Comparison of ENCODE assay signal across 25 cellular contexts in the genomic region with DNA sequence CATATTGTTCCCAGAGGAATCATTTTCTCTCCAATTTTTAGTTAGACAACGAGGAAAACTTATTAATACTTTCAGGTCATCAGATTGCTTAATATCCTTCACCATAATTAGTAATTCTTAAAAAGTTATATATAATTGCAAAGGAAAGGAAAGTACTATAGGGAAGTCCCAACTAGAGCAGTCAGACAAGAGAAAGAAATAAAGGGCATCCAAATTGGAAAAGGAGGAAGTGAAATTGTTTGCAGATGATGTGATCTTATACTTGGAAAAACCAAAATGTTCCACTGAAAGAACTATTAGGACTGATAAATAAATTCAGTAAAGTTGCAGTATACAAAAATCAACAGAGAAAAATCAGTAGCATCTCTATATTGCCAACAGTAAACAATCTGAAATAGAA.
DNase-seq lines count a peak whose midpoint lies in the region; ATAC-seq, FAIRE-seq and TF ChIP-seq lines count a peak whose summit lies in the region.
"Had no signal": no experiment of that assay in that cellular context is flagged by ENCODE, and none has a peak within 500 bp of the region (broad histone marks: within the 10 kb centered on the region; RNA-seq: fewer than 3 reads in every experiment).

No MANE protein-coding gene starts in this region.

- no peaks in the 10 kb centered on the region for H4K20me1 ChIP-seq in GM12878 (ENCODE audit: control insufficient read depth, insufficient read depth)
- H4K20me1 ChIP-seq: BLaER1 had no signal

- whole genome bisulfite sequencing in GM12878 (ENCODE audit: insufficient coverage, insufficient replicate concordance, low lambda C conversion rate, missing lambda C conversion rate) = 33% methylated on average over 1 of the region's 1 CpG
- WGBS in mesenchymal stem cell = no CpG with 5 or more reads among the region's 1 CpG

- H2BK120ac ChIP-seq in mesenchymal stem cell (ENCODE audit: low read depth, low read length) = no peak overlapping the region

- no peaks in the 10 kb centered on the region for H3K79me1 ChIP-seq in mesenchymal stem cell (replicated peaks; ENCODE audit: low read length, poor library complexity, severe bottlenecking)

- in situ Hi-C loops in GM12878 (cut with MboI) = no loop called here

- RAD21 ChIA-PET in GM12878 (lab: Charles Lee; ENCODE audit: unreplicated experiment) = no interaction called here

- H3K27ac ChIP-seq in GM12878 (ENCODE audit: control insufficient read depth, insufficient read depth) = no peak overlapping the region
- no peak overlapping the region for H3K27ac ChIP-seq in WERI-Rb-1
- no peak overlapping the region for H3K27ac ChIP-seq in mesenchymal stem cell (ENCODE audit: low read length, poor library complexity, severe bottlenecking)
- H3K27ac ChIP-seq: BLaER1, Peyer's patch, SK-N-MC had no signal

- no TSS peak for BruUV-seq in GM12878 (replicated peaks; lab: Mats Ljungman, UMichigan)

- no peaks in the 10 kb centered on the region for H3K4me1 ChIP-seq in GM12878 (ENCODE audit: control insufficient read depth, insufficient read depth, low read length)
- no peaks in the 10 kb centered on the region for H3K4me1 ChIP-seq in mesenchymal stem cell (ENCODE audit: control insufficient read depth, insufficient read depth, low read depth, low read length)
- H3K4me1 ChIP-seq: BLaER1, Peyer's patch had no signal

- no peak for ATAC-seq in GM12878
- ATAC-seq: GM23338 had no signal

- H2BK15ac ChIP-seq in mesenchymal stem cell (ENCODE audit: low read depth, poor library complexity, severe bottlenecking) = no peak overlapping the region

- H3K18ac ChIP-seq in mesenchymal stem cell (ENCODE audit: low read depth in 1 of 2, low read length in 2 of 2) = no peak overlapping the region

- no peak overlapping the region for H3K14ac ChIP-seq in mesenchymal stem cell (ENCODE audit: low read length in 2 of 2)

- DNase-seq in SKM-1 treated with dmso at 0.1 percent for 144 hours (lab: John Stamatoyannopoulos, UW; ENCODE audit: unreplicated experiment) (peak; percentile 8), SKM-1 (lab: John Stamatoyannopoulos, UW; ENCODE audit: unreplicated experiment) (no peak), OCI-M1 (lab: John Stamatoyannopoulos, UW) (peak; percentile 51), GM12878 (ENCODE audit: low read depth, low spot score) (no peak), cerebellar nuclear complex (lab: John Stamatoyannopoulos, UW) (no peak), WERI-Rb-1 (no peak), NCI-H1436 (lab: John Stamatoyannopoulos, UW) (no peak), mesenchymal stem cell (no peak)
- DNase-seq: CD4-positive, alpha-beta memory T cell; COR-L47; DMS53; H9; HFFc6; IMR-90; NCI-H1105 treated with DMSO at 0.1 percent for 48 hours; NCI-H2029; NCI-H446; NCI-H524 treated with DMSO at 0.1 percent for 48 hours; NCI-H774; Peyer's patch; SHP77 treated with DMSO at 0.1 percent for 48 hours had no signal

- no peak overlapping the region for H2BK5ac ChIP-seq in mesenchymal stem cell (ENCODE audit: low read depth, low read length, poor library complexity, severe bottlenecking)

- no peak overlapping the region for H4K91ac ChIP-seq in mesenchymal stem cell (ENCODE audit: low read length)

- TF ChIP-seq EP300 in GM12878 (IDR thresholded peaks at IDR 0.05; ENCODE audit: borderline replicate concordance in 1 of 2, control insufficient read depth in 1 of 2, low read depth in 2 of 2, low read length in 2 of 2) = no peak

- H3K36me3 ChIP-seq in GM12878 (ENCODE audit: control insufficient read depth in 2 of 2, insufficient read depth in 2 of 2, low read length in 1 of 2) (no peaks in the 10 kb centered on the region), WERI-Rb-1 (no peaks in the 10 kb centered on the region), mesenchymal stem cell (ENCODE audit: control insufficient read depth in 1 of 2, insufficient read depth in 2 of 2, low read depth in 1 of 2, low read length in 2 of 2) (no peaks in the 10 kb centered on the region)
- H3K36me3 ChIP-seq: BLaER1, Peyer's patch had no signal

- H2AK5ac ChIP-seq in mesenchymal stem cell (ENCODE audit: low read length, severe bottlenecking) = no peak overlapping the region

- POLR2A ChIA-PET in GM12878 (lab: Charles Lee) = no interaction called here

- no peak for TF ChIP-seq CTCF in GM12878 (IDR thresholded peaks at IDR 0.05 in 2 of 3, conservative IDR thresholded peaks at IDR 0.05 in 1 of 3; ENCODE audit: control insufficient read depth in 2 of 3, extremely low read depth in 1 of 3, insufficient read depth in 1 of 3, low read depth in 3 of 3, low read length in 3 of 3)
- TF ChIP-seq CTCF in WERI-Rb-1 (IDR thresholded peaks at IDR 0.05; ENCODE audit: low read depth, low read length) = no peak

- H3K9ac ChIP-seq in GM12878 (ENCODE audit: control insufficient read depth, insufficient read depth, low read length) (no peak overlapping the region), mesenchymal stem cell (ENCODE audit: low read length) (no peak overlapping the region)
- H3K9ac ChIP-seq: BLaER1 had no signal

- no peak overlapping the region for H3K23ac ChIP-seq in mesenchymal stem cell (ENCODE audit: low read length in 2 of 2)

- CTCF ChIA-PET in GM12878 (lab: Yijun Ruan, JAX) = no interaction called here

- H2BK12ac ChIP-seq in mesenchymal stem cell (ENCODE audit: low read length in 2 of 2) = no peak overlapping the region

- FAIRE-seq in GM12878 (lab: Jason Lieb, UNC) = no peak
- FAIRE-seq: A204.1 had no signal

- TF ChIP-seq RAD21 in GM12878 (IDR thresholded peaks at IDR 0.05; ENCODE audit: insufficient read depth, low read depth, low read length) = no peak

- TF ChIP-seq POLR2A in GM12878 (IDR thresholded peaks at IDR 0.05; ENCODE audit: low read depth, low read length) = no peak

- SMC1A ChIA-PET in GM12878 (lab: Charles Lee; ENCODE audit: uncharacterized antibody, unreplicated experiment) = interaction anchor here (1.2 kb wide), 1 partner anchor 12 kb away, joined by 3 read pairs; no protein-coding TSS in a partner anchor

- H3K79me2 ChIP-seq in GM12878 (ENCODE audit: control insufficient read depth, insufficient read depth, low read length) = no peaks in the 10 kb centered on the region

- no peaks in the 10 kb centered on the region for H3K27me3 ChIP-seq in GM12878 (replicated peaks in 1 of 2; ENCODE audit: control insufficient read depth in 2 of 2, insufficient read depth in 2 of 2, low read length in 1 of 2)
- no peaks in the 10 kb centered on the region for H3K27me3 ChIP-seq in WERI-Rb-1 (ENCODE audit: insufficient read depth, low read depth, severe bottlenecking)
- no peaks in the 10 kb centered on the region for H3K27me3 ChIP-seq in mesenchymal stem cell (ENCODE audit: control insufficient read depth in 1 of 2, insufficient read depth in 1 of 2, low read length in 2 of 2)
- H3K27me3 ChIP-seq: BLaER1, Peyer's patch had no signal

- no peak overlapping the region for H3K4ac ChIP-seq in mesenchymal stem cell (ENCODE audit: low read depth in 1 of 2, low read length in 2 of 2)

- H2AFZ ChIP-seq in GM12878 (ENCODE audit: control insufficient read depth, low read depth, low read length) = no peak overlapping the region
- no peak overlapping the region for H2AFZ ChIP-seq in mesenchymal stem cell (ENCODE audit: low read depth, low read length)
- H2AFZ ChIP-seq: GM23338 had no signal

- H4K8ac ChIP-seq in mesenchymal stem cell (ENCODE audit: low read length) = no peak overlapping the region

- H3K4me2 ChIP-seq in GM12878 (ENCODE audit: control insufficient read depth, insufficient read depth) (no peak overlapping the region), mesenchymal stem cell (ENCODE audit: low read length, poor library complexity, severe bottlenecking) (no peak overlapping the region)
- H3K4me2 ChIP-seq: BLaER1, GM23338 had no signal

- H3K4me3 ChIP-seq in GM12878 = no peak overlapping the region
- no peak overlapping the region for H3K4me3 ChIP-seq in WERI-Rb-1 (ENCODE audit: low read depth, low read length)
- H3K4me3 ChIP-seq in mesenchymal stem cell (ENCODE audit: insufficient read depth in 1 of 2, low read depth in 1 of 2, low read length in 2 of 2) = no peak overlapping the region
- H3K4me3 ChIP-seq: BLaER1, GM23338, Peyer's patch, SK-N-MC had no signal

- intact Hi-C loops in GM12878 (cut with micrococcal nuclease; ENCODE audit: unreplicated experiment) = no loop called here

- H3K9me3 ChIP-seq in GM12878 (replicated peaks; ENCODE audit: control insufficient read depth, insufficient read depth, low read length) (no peaks in the 10 kb centered on the region; the same call in 1 of the 3 replicates), WERI-Rb-1 (ENCODE audit: severe bottlenecking) (no peaks in the 10 kb centered on the region), mesenchymal stem cell (ENCODE audit: control insufficient read depth, low read length) (peaks cover 3% of the 10 kb centered on the region)
- H3K9me3 ChIP-seq: BLaER1, Peyer's patch had no signal

TF ChIP-seq in GM12878, 131 proteins besides CTCF, POLR2A, EP300 and RAD21:
- peak; percentile 51; the same call in 1 of the 2 replicates for TF ChIP-seq SPI1 (IDR thresholded peaks at IDR 0.05; ENCODE audit: borderline replicate concordance, insufficient read depth, low read depth, low read length)
- TF ChIP-seq NRF1 (conservative IDR thresholded peaks at IDR 0.05; ENCODE audit: low read depth, low read length) = no peak

Comparison
In these comparisons a context has a peak if more than half of its experiments do, and no peak if none do; other contexts are left out.
1. DNase-seq: peak in SKM-1 treated with dmso at 0.1 percent for 144 hours (single experiment) and OCI-M1 (single experiment); none in SKM-1 (single experiment), GM12878 (single experiment), cerebellar nuclear complex (0 of 2), WERI-Rb-1 (single experiment), NCI-H1436 (single experiment) and mesenchymal stem cell (single experiment).